Comparison of ENCODE assay signal across 8 cellular contexts in the genomic region with DNA sequence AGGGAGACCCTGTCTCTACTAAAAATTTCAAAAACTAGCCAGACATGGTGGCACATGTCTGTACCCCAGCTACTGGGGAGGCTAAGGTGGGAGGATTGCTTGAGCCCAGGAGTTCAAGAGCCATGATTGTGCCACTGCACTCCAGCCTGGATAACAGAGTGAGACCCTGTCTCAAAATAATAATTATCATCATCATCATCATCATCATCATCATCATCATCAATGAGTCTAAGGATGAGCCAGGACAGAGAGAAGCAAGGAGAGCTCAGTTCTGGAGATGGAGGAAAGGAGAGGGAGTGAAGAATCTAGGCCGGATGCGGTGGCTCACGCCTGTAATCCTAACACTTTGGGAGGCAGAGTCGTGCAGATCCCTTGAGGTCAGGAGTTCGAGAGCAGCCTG.
"Had no signal": no experiment of that assay in that cellular context is flagged by ENCODE, and none has a peak within 500 bp of the region (broad histone marks: within the 10 kb centered on the region; RNA-seq: fewer than 3 reads in every experiment).

No MANE protein-coding gene starts in this region.

- ATAC-seq: GM12878 had no signal

- H3K4me3 ChIP-seq: GM12878 had no signal

- FAIRE-seq: G401.6, GM12878, GM12891, GM12892, GM18507, GM19239 had no signal

- DNase-seq: GDM1, GF-D8 had no signal
